ENCODE assay signal across 9 cellular contexts in the genomic region with DNA sequence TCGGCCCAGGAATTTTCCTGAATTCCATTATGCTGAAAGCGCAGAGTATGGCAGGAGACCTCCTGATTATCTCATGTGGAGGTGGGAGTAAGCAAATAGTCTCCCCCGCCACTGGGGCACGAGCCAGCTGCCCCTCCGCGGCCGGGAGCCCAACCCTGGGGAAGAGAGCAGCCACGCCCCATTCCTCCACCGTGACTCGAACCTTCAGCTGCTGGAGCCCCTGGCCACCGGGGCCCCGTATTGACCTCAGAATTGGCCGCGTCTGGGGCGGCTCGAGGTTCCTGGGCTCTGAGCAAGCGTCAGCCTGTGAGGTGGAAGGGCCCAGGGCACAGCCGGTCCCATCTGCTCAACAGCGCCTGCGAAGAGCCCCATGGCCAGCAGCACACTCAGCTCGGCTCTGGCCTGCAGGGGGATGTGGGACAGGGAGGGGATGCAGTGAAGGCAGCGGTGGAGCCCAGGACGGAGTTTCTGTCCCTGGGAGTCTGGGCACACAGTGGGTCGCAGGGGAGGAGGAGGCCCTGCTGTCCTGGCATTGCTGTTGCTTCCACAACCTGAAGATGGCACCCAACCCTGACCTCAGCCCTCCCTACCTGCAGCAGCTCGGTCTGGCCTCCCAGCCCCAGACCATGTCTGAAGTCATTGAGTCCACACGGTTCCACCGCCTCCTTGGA.
DNase-seq lines count a peak whose midpoint lies in the region; ATAC-seq and TF ChIP-seq lines count a peak whose summit lies in the region.
"Had no signal": no experiment of that assay in that cellular context is flagged by ENCODE, and none has a peak within 500 bp of the region (broad histone marks: within the 10 kb centered on the region; RNA-seq: fewer than 3 reads in every experiment).

No MANE protein-coding gene starts in this region.

- peak overlapping the region; percentile 72 for H3K27ac ChIP-seq in osteoblast (ENCODE audit: low read depth, low read length)

- CTCF ChIA-PET in activated CD8-positive, alpha-beta T cell treated with anti-CD3 and anti-CD28 coated beads, Interleukin-2, amount 10 ng/mL, durations not matched to agents 7 days and 5 days (lab: Charles Lee): interaction anchor here (0.6 to 9.8 kb wide), 17 partner anchors 11 to 422 kb away, joined by 3 to 155 read pairs (median 5); no protein-coding TSS in a partner anchor

- H3K79me2 ChIP-seq in osteoblast (ENCODE audit: insufficient read depth, low read length): no peaks in the 10 kb centered on the region

- POLR2A ChIA-PET in activated CD8-positive, alpha-beta T cell treated with anti-CD3 and anti-CD28 coated beads, Interleukin-2, amount 10 ng/mL, durations not matched to agents 7 days and 5 days (lab: Charles Lee): no interaction called here

- peaks cover 48% of the 10 kb centered on the region for H3K4me1 ChIP-seq in osteoblast (ENCODE audit: insufficient read depth, low read length)

- H3K36me3 ChIP-seq in osteoblast (ENCODE audit: insufficient read depth, low read length): no peaks in the 10 kb centered on the region

- H3K4me3 Mint-ChIP-seq in activated naive CD4-positive, alpha-beta T cell treated with anti-CD3 and anti-CD28 coated beads, Interleukin-2, amount 50 U/mL, for 24 hours: peak overlapping the region; percentile 11
- peak overlapping the region; percentile 70 to 89 (median 82) for H3K4me3 Mint-ChIP-seq in IgD-negative memory B cell
- H3K4me3 Mint-ChIP-seq in activated CD8-positive, alpha-beta T cell treated with anti-CD3 and anti-CD28 coated beads, Interleukin-2, amount 10 ng/mL, durations not matched to agents 7 days and 5 days: no peak overlapping the region
- no peak overlapping the region for H3K4me3 Mint-ChIP-seq in activated T-helper 1 cell treated with anti-CD3 and anti-CD28 coated beads, Interleukin-12 subunit alpha, Interleukin-12 subunit beta, Interleukin-2, Interleukin-4 antibody, amounts not matched to agents 30 ng/mL and 10 ng/mL and 1 ng/mL, durations not matched to agents 14 hours and 24 hours and 36 hours
- H3K4me3 Mint-ChIP-seq: natural killer cell had no signal

- no peaks in the 10 kb centered on the region for H3K9me3 ChIP-seq in osteoblast (ENCODE audit: low read depth, low read length)

- peak overlapping the region; percentile 77 for H3K4me2 ChIP-seq in osteoblast (ENCODE audit: insufficient read depth, low read length)

- H3K27ac Mint-ChIP-seq in activated naive CD4-positive, alpha-beta T cell treated with anti-CD3 and anti-CD28 coated beads, Interleukin-2, amount 50 U/mL, for 24 hours: no peak overlapping the region
- H3K27ac Mint-ChIP-seq in IgD-negative memory B cell: peak overlapping the region in 1 of 3 donors; percentile 20
- no peak overlapping the region for H3K27ac Mint-ChIP-seq in activated CD8-positive, alpha-beta T cell treated with anti-CD3 and anti-CD28 coated beads, Interleukin-2, amount 10 ng/mL, durations not matched to agents 7 days and 5 days
- no peak overlapping the region for H3K27ac Mint-ChIP-seq in activated T-helper 1 cell treated with anti-CD3 and anti-CD28 coated beads, Interleukin-12 subunit alpha, Interleukin-12 subunit beta, Interleukin-2, Interleukin-4 antibody, amounts not matched to agents 30 ng/mL and 10 ng/mL and 1 ng/mL, durations not matched to agents 14 hours and 24 hours and 36 hours
- H3K27ac Mint-ChIP-seq: natural killer cell had no signal

- peaks cover 36% of the 10 kb centered on the region for H3K27me3 Mint-ChIP-seq in activated naive CD4-positive, alpha-beta T cell treated with anti-CD3 and anti-CD28 coated beads, Interleukin-2, amount 50 U/mL, for 24 hours
- peaks cover 30% of the 10 kb centered on the region for H3K27me3 Mint-ChIP-seq in IgD-negative memory B cell
- H3K27me3 Mint-ChIP-seq in activated CD8-positive, alpha-beta T cell treated with anti-CD3 and anti-CD28 coated beads, Interleukin-2, amount 10 ng/mL, durations not matched to agents 7 days and 5 days (ENCODE audit: low read depth): peaks cover 32% of the 10 kb centered on the region
- peaks cover 40% of the 10 kb centered on the region for H3K27me3 Mint-ChIP-seq in activated T-helper 1 cell treated with anti-CD3 and anti-CD28 coated beads, Interleukin-12 subunit alpha, Interleukin-12 subunit beta, Interleukin-2, Interleukin-4 antibody, amounts not matched to agents 30 ng/mL and 10 ng/mL and 1 ng/mL, durations not matched to agents 14 hours and 24 hours and 36 hours (ENCODE audit: insufficient read depth)

- peak; percentile 39 for TF ChIP-seq CTCF in osteoblast (IDR thresholded peaks at IDR 0.05; ENCODE audit: extremely low read depth, low read depth, low read length)

- H3K4me3 ChIP-seq in osteoblast (ENCODE audit: insufficient read depth, low read length): peak overlapping the region; percentile 49

- H2AFZ ChIP-seq in osteoblast (ENCODE audit: low read length): peak overlapping the region; percentile 58

- DNase-seq in activated naive CD4-positive, alpha-beta T cell (lab: John Stamatoyannopoulos, UW): no peak
- DNase-seq in activated CD8-positive, alpha-beta T cell treated with anti-CD3 and anti-CD28 coated beads, Interleukin-2, amount 10 ng/mL, durations not matched to agents 7 days and 5 days: peak; percentile 37
- DNase-seq in head of caudate nucleus (peak in 23 of 42 donors; percentile 21 to 81 (median 53)), osteoblast (ENCODE audit: insufficient read length, low spot score, missing footprints) (peak; percentile 98)
- DNase-seq in activated T-helper 1 cell treated with anti-CD3 and anti-CD28 coated beads, Interleukin-12 subunit alpha, Interleukin-12 subunit beta, Interleukin-2, Interleukin-4 antibody, amounts not matched to agents 30 ng/mL and 10 ng/mL and 1 ng/mL, durations not matched to agents 14 hours and 24 hours and 36 hours (ENCODE audit: low spot score): no peak
- DNase-seq: natural killer cell had no signal

- H3K36me3 Mint-ChIP-seq in activated naive CD4-positive, alpha-beta T cell treated with anti-CD3 and anti-CD28 coated beads, Interleukin-2, amount 50 U/mL, for 24 hours: no peaks in the 10 kb centered on the region
- H3K36me3 Mint-ChIP-seq in IgD-negative memory B cell: peaks cover 2% of the 10 kb centered on the region
- H3K36me3 Mint-ChIP-seq in activated CD8-positive, alpha-beta T cell treated with anti-CD3 and anti-CD28 coated beads, Interleukin-2, amount 10 ng/mL, durations not matched to agents 7 days and 5 days (ENCODE audit: low read depth): no peaks in the 10 kb centered on the region
- no peaks in the 10 kb centered on the region for H3K36me3 Mint-ChIP-seq in activated T-helper 1 cell treated with anti-CD3 and anti-CD28 coated beads, Interleukin-12 subunit alpha, Interleukin-12 subunit beta, Interleukin-2, Interleukin-4 antibody, amounts not matched to agents 30 ng/mL and 10 ng/mL and 1 ng/mL, durations not matched to agents 14 hours and 24 hours and 36 hours (ENCODE audit: low read depth)

- H3K27me3 ChIP-seq in osteoblast (ENCODE audit: insufficient read depth, low read length): peaks cover 28% of the 10 kb centered on the region

- H3K4me1 Mint-ChIP-seq in activated naive CD4-positive, alpha-beta T cell treated with anti-CD3 and anti-CD28 coated beads, Interleukin-2, amount 50 U/mL, for 24 hours: peaks cover 16% of the 10 kb centered on the region
- H3K4me1 Mint-ChIP-seq in IgD-negative memory B cell: peaks cover 8 to 12% (median 11%) of the 10 kb centered on the region in 3 donors
- H3K4me1 Mint-ChIP-seq in activated CD8-positive, alpha-beta T cell treated with anti-CD3 and anti-CD28 coated beads, Interleukin-2, amount 10 ng/mL, durations not matched to agents 7 days and 5 days (ENCODE audit: low read depth): peaks cover 8% of the 10 kb centered on the region
- H3K4me1 Mint-ChIP-seq in activated T-helper 1 cell treated with anti-CD3 and anti-CD28 coated beads, Interleukin-12 subunit alpha, Interleukin-12 subunit beta, Interleukin-2, Interleukin-4 antibody, amounts not matched to agents 30 ng/mL and 10 ng/mL and 1 ng/mL, durations not matched to agents 14 hours and 24 hours and 36 hours (ENCODE audit: low read depth): peaks cover 12% of the 10 kb centered on the region

- no peaks in the 10 kb centered on the region for H3K9me3 Mint-ChIP-seq in activated naive CD4-positive, alpha-beta T cell treated with anti-CD3 and anti-CD28 coated beads, Interleukin-2, amount 50 U/mL, for 24 hours
- H3K9me3 Mint-ChIP-seq in IgD-negative memory B cell: no peaks in the 10 kb centered on the region
- H3K9me3 Mint-ChIP-seq in activated CD8-positive, alpha-beta T cell treated with anti-CD3 and anti-CD28 coated beads, Interleukin-2, amount 10 ng/mL, durations not matched to agents 7 days and 5 days (ENCODE audit: insufficient read depth): no peaks in the 10 kb centered on the region
- H3K9me3 Mint-ChIP-seq in activated T-helper 1 cell treated with anti-CD3 and anti-CD28 coated beads, Interleukin-12 subunit alpha, Interleukin-12 subunit beta, Interleukin-2, Interleukin-4 antibody, amounts not matched to agents 30 ng/mL and 10 ng/mL and 1 ng/mL, durations not matched to agents 14 hours and 24 hours and 36 hours: no peaks in the 10 kb centered on the region
- H3K9me3 Mint-ChIP-seq: natural killer cell had no signal

- intact Hi-C loops in head of caudate nucleus (cut with DNase I): no loop called here
- intact Hi-C loops in activated T-helper 1 cell treated with anti-CD3 and anti-CD28 coated beads, Interleukin-12 subunit alpha, Interleukin-12 subunit beta, Interleukin-2, Interleukin-4 antibody, amounts not matched to agents 30 ng/mL and 10 ng/mL and 1 ng/mL, durations not matched to agents 14 hours and 24 hours and 36 hours (cut with micrococcal nuclease): loop anchor here (2.0 to 5.0 kb wide), 2 partner anchors 97 to 229 kb away; a partner anchor contains a TSS

- H4K20me1 ChIP-seq in osteoblast (ENCODE audit: insufficient read depth, low read length): no peaks in the 10 kb centered on the region

- ATAC-seq in activated CD8-positive, alpha-beta T cell treated with anti-CD3 and anti-CD28 coated beads, Interleukin-2, amount 10 ng/mL, durations not matched to agents 7 days and 5 days: no peak
- no peak for ATAC-seq in GM21723 (IDR thresholded peaks at IDR 0.05; ENCODE audit: unreplicated experiment)

Comparison
In these comparisons a context has a peak if more than half of its experiments do, and no peak if none do; other contexts are left out.
1. H3K4me3 Mint-ChIP-seq: peak in activated naive CD4-positive, alpha-beta T cell treated with anti-CD3 and anti-CD28 coated beads, Interleukin-2, amount 50 U/mL, for 24 hours (single experiment) and IgD-negative memory B cell (4 of 4); none in activated CD8-positive, alpha-beta T cell treated with anti-CD3 and anti-CD28 coated beads, Interleukin-2, amount 10 ng/mL, durations not matched to agents 7 days and 5 days (single experiment) and activated T-helper 1 cell treated with anti-CD3 and anti-CD28 coated beads, Interleukin-12 subunit alpha, Interleukin-12 subunit beta, Interleukin-2, Interleukin-4 antibody, amounts not matched to agents 30 ng/mL and 10 ng/mL and 1 ng/mL, durations not matched to agents 14 hours and 24 hours and 36 hours (single experiment).
2. DNase-seq: peak in activated CD8-positive, alpha-beta T cell treated with anti-CD3 and anti-CD28 coated beads, Interleukin-2, amount 10 ng/mL, durations not matched to agents 7 days and 5 days (single experiment), head of caudate nucleus (23 of 42) and osteoblast (single experiment); none in activated naive CD4-positive, alpha-beta T cell (0 of 4) and activated T-helper 1 cell treated with anti-CD3 and anti-CD28 coated beads, Interleukin-12 subunit alpha, Interleukin-12 subunit beta, Interleukin-2, Interleukin-4 antibody, amounts not matched to agents 30 ng/mL and 10 ng/mL and 1 ng/mL, durations not matched to agents 14 hours and 24 hours and 36 hours (single experiment).